Comparison of ENCODE assay signal across 32 cellular contexts in genomic region chr21:45494135-45494850, GRCh38.
"Had no signal": no experiment of that assay in that cellular context is flagged by ENCODE, and none has a peak within 500 bp of the region (broad histone marks: within the 10 kb centered on the region; RNA-seq: fewer than 3 reads in every experiment).

No MANE protein-coding gene starts in this region.

- H3K27ac Mint-ChIP-seq: activated CD4-positive, alpha-beta memory T cell treated with anti-CD3 and anti-CD28 coated beads, Interleukin-2, amount 10 ng/mL, durations not matched to agents 7 days and 5 days; activated CD4-positive, alpha-beta T cell treated with anti-CD3 and anti-CD28 coated beads, Interleukin-2, amount 10 ng/mL, durations not matched to agents 7 days and 5 days; activated naive CD8-positive, alpha-beta T cell; activated T-cell treated with anti-CD3 and anti-CD28 coated beads, Interleukin-2, amount 50 U/mL, for 24 hours; activated T-cell treated with anti-CD3 and anti-CD28 coated beads, Interleukin-2, amount 50 U/mL, for 72 hours; effector memory CD8-positive, alpha-beta T cell; WTC11 had no signal

- H3K9me3 ChIP-seq: esophagus muscularis mucosa, gastrocnemius medialis had no signal

- H3K9me3 Mint-ChIP-seq: activated T-cell treated with anti-CD3 and anti-CD28 coated beads, Interleukin-2, amount 50 U/mL, for 24 hours; activated T-cell treated with anti-CD3 and anti-CD28 coated beads, Interleukin-2, amount 50 U/mL, for 72 hours; central memory CD8-positive, alpha-beta T cell; effector memory CD8-positive, alpha-beta T cell had no signal

- DNase-seq: activated CD4-positive, alpha-beta memory T cell treated with anti-CD3 and anti-CD28 coated beads, Interleukin-2, amount 10 ng/mL, durations not matched to agents 7 days and 5 days; activated CD4-positive, alpha-beta T cell treated with anti-CD3 and anti-CD28 coated beads for 1 hour; activated CD4-positive, alpha-beta T cell treated with anti-CD3 and anti-CD28 coated beads for 4 hours; activated CD4-positive, alpha-beta T cell treated with anti-CD3 and anti-CD28 coated beads, Interleukin-2, amount 10 ng/mL, durations not matched to agents 7 days and 5 days; activated CD4-positive, alpha-beta T cell treated with anti-CD3 and anti-CD28 coated beads, Interleukin-2, amount 50 U/mL, for 4 hours; activated CD8-positive, alpha-beta memory T cell treated with anti-CD3 and anti-CD28 coated beads, Interleukin-2, amount 50 U/mL, for 48 hours; activated gamma-delta T cell; activated naive CD4-positive, alpha-beta T cell; activated naive CD4-positive, alpha-beta T cell treated with anti-CD3 and anti-CD28 coated beads, Interleukin-2, amount 50 U/mL, for 16 hours; activated T-cell treated with anti-CD3 and anti-CD28 coated beads for 4 hours; activated T-cell treated with anti-CD3 and anti-CD28 coated beads, Interleukin-2, amount 50 U/mL, for 24 hours; activated T-cell treated with anti-CD3 and anti-CD28 coated beads, Interleukin-2, amount 50 U/mL, for 72 hours; amniotic stem cell; anterior cingulate cortex; brain microvascular endothelial cell; cortex of kidney; dermis blood vessel endothelial cell; effector CD4-positive, alpha-beta T cell; effector memory CD8-positive, alpha-beta T cell; erythroblast; foreskin keratinocyte; gastrocnemius medialis; glutamatergic neuron; T-helper 2 cell had no signal

- H3K27ac ChIP-seq: brain microvascular endothelial cell, esophagus muscularis mucosa, foreskin keratinocyte, gastrocnemius medialis, VCaP had no signal

- H3K36me3 Mint-ChIP-seq: activated naive CD8-positive, alpha-beta T cell had no signal

- H3K27me3 ChIP-seq: brain microvascular endothelial cell, esophagus muscularis mucosa, foreskin keratinocyte, gastrocnemius medialis had no signal

- H3K4me3 ChIP-seq: esophagus muscularis mucosa, gastrocnemius medialis had no signal

- H3K36me3 ChIP-seq: gastrocnemius medialis had no signal

- ATAC-seq: activated T-cell treated with anti-CD3 and anti-CD28 coated beads, Interleukin-2, amount 50 U/mL, for 72 hours; effector memory CD8-positive, alpha-beta T cell; foreskin keratinocyte; gastrocnemius medialis; WTC11 had no signal

- H3K4me3 Mint-ChIP-seq: activated CD4-positive, alpha-beta memory T cell treated with anti-CD3 and anti-CD28 coated beads, Interleukin-2, amount 10 ng/mL, durations not matched to agents 7 days and 5 days; activated CD4-positive, alpha-beta T cell treated with anti-CD3 and anti-CD28 coated beads, Interleukin-2, amount 10 ng/mL, durations not matched to agents 7 days and 5 days; activated naive CD8-positive, alpha-beta T cell; activated T-cell treated with anti-CD3 and anti-CD28 coated beads, Interleukin-2, amount 50 U/mL, for 24 hours; activated T-cell treated with anti-CD3 and anti-CD28 coated beads, Interleukin-2, amount 50 U/mL, for 72 hours; central memory CD8-positive, alpha-beta T cell; effector memory CD8-positive, alpha-beta T cell; WTC11 had no signal

- FAIRE-seq: astrocyte, bronchial epithelial cell, colon had no signal

- H3K27me3 Mint-ChIP-seq: activated CD4-positive, alpha-beta memory T cell treated with anti-CD3 and anti-CD28 coated beads, Interleukin-2, amount 10 ng/mL, durations not matched to agents 7 days and 5 days; activated CD4-positive, alpha-beta T cell treated with anti-CD3 and anti-CD28 coated beads, Interleukin-2, amount 10 ng/mL, durations not matched to agents 7 days and 5 days; activated naive CD8-positive, alpha-beta T cell; activated T-cell treated with anti-CD3 and anti-CD28 coated beads, Interleukin-2, amount 50 U/mL, for 24 hours; central memory CD8-positive, alpha-beta T cell had no signal

- H3K4me1 ChIP-seq: esophagus muscularis mucosa, foreskin keratinocyte, gastrocnemius medialis had no signal

- H3K4me1 Mint-ChIP-seq: activated CD4-positive, alpha-beta memory T cell treated with anti-CD3 and anti-CD28 coated beads, Interleukin-2, amount 10 ng/mL, durations not matched to agents 7 days and 5 days; activated CD4-positive, alpha-beta T cell treated with anti-CD3 and anti-CD28 coated beads, Interleukin-2, amount 10 ng/mL, durations not matched to agents 7 days and 5 days; central memory CD8-positive, alpha-beta T cell had no signal
